In genomic region chr4:77617203-77617602, GRCh38 we compare ENCODE assay signal across 2 cellular contexts.
TF ChIP-seq lines count a peak whose summit lies in the region.

No MANE protein-coding gene starts in this region.

TF ChIP-seq in endothelial cell of umbilical vein, 7 proteins besides CTCF, POLR2A, EP300 and RAD21:
- TF ChIP-seq GATA2 (IDR thresholded peaks at IDR 0.05; ENCODE audit: insufficient read depth, insufficient read length, low read depth, low read length) (no peak), POLR2AphosphoS5 (IDR thresholded peaks at IDR 0.05; ENCODE audit: insufficient read depth, low read depth, low read length) (no peak), JUN (IDR thresholded peaks at IDR 0.05; ENCODE audit: borderline replicate concordance, insufficient read depth, insufficient read length, low read depth) (peak; percentile 14), MYC (IDR thresholded peaks at IDR 0.05; ENCODE audit: low read depth, low read length) (no peak), FOS (IDR thresholded peaks at IDR 0.05; ENCODE audit: borderline replicate concordance, insufficient read depth, low read length) (no peak)

TF ChIP-seq in GM12891, 5 proteins besides CTCF, POLR2A, EP300 and RAD21:
- no peak for TF ChIP-seq POU2F2 (IDR thresholded peaks at IDR 0.05; ENCODE audit: low read depth, low read length)
- TF ChIP-seq POLR2AphosphoS5 (IDR thresholded peaks at IDR 0.05; ENCODE audit: low read depth, low read length) = no peak
- TF ChIP-seq PAX5 (IDR thresholded peaks at IDR 0.05; ENCODE audit: insufficient read depth, low read length, severe bottlenecking) = no peak
- no peak for TF ChIP-seq SPI1 (IDR thresholded peaks at IDR 0.05; ENCODE audit: low read depth, low read length)
